ENCODE assay signal across 22 cellular contexts in genomic region chr6:18058429-18058828, GRCh38.
A peak's percentile ranks its signal among the peaks of the same experiment; 100 is the strongest.
DNase-seq lines count a peak whose midpoint lies in the region; FAIRE-seq and TF ChIP-seq lines count a peak whose summit lies in the region.
"Had no signal": no experiment of that assay in that cellular context is flagged by ENCODE, and none has a peak within 500 bp of the region (broad histone marks: within the 10 kb centered on the region; RNA-seq: fewer than 3 reads in every experiment).

No MANE protein-coding gene starts in this region.

- 41% methylated on average over 5 of the region's 5 CpGs for WGBS in liver
- WGBS in esophagus muscularis mucosa, result 92% methylated on average over 5 of the region's 5 CpGs

- dilution Hi-C loops in endothelial cell of umbilical vein (cut with MboI; ENCODE audit: extremely low pct_ligation_motif_present, low sequenced_read_pairs), result no loop called here

- peak; percentile 33 for FAIRE-seq in endothelial cell of umbilical vein (lab: Jason Lieb, UNC)
- FAIRE-seq: A549, D721Med, GM12892, GM18507, HTR-8/SVneo had no signal

- intact Hi-C loops in endothelial cell of umbilical vein (cut with micrococcal nuclease), result no loop called here
- intact Hi-C loops in esophagus muscularis mucosa (cut with DNase I), result no loop called here
- intact Hi-C loops in OCI-LY7 (cut with micrococcal nuclease; ENCODE audit: unreplicated experiment), result no loop called here

- H3K9ac ChIP-seq in endothelial cell of umbilical vein (replicated peaks; ENCODE audit: extremely low read depth, insufficient read depth, low read length) (no peak overlapping the region), liver (ENCODE audit: low read depth in 1 of 2, low read length in 2 of 2) (no peak overlapping the region)

- CTCF ChIA-PET in endothelial cell of umbilical vein (lab: Charles Lee), result interaction anchor here (1.0 to 1.6 kb wide), 3 partner anchors 9 to 15 kb away, joined by 3 to 7 read pairs (median 6); no protein-coding TSS in a partner anchor
- CTCF ChIA-PET in OCI-LY7 (lab: Charles Lee; ENCODE audit: unreplicated experiment), result no interaction called here

- H3K36me3 ChIP-seq in endothelial cell of umbilical vein (ENCODE audit: control insufficient read depth in 2 of 2, extremely low read depth in 1 of 2, insufficient read depth in 2 of 2, low read length in 2 of 2), result no peaks in the 10 kb centered on the region
- H3K36me3 ChIP-seq in liver (ENCODE audit: control insufficient read depth in 4 of 4, insufficient read depth in 3 of 4, low read depth in 1 of 4, low read length in 3 of 4), result no peaks in the 10 kb centered on the region
- H3K36me3 ChIP-seq in esophagus muscularis mucosa, result no peaks in the 10 kb centered on the region
- H3K36me3 ChIP-seq in OCI-LY7 (ENCODE audit: insufficient read depth, low read length), result no peaks in the 10 kb centered on the region
- no peaks in the 10 kb centered on the region for H3K36me3 ChIP-seq in SJCRH30

- H4K20me1 ChIP-seq in endothelial cell of umbilical vein (replicated peaks; ENCODE audit: control insufficient read depth, extremely low read depth, insufficient read depth, low read length), result no peaks in the 10 kb centered on the region
- H4K20me1 ChIP-seq in OCI-LY7 (ENCODE audit: insufficient read depth, low read length), result no peaks in the 10 kb centered on the region

- no peak for TF ChIP-seq RAD21 in liver (IDR thresholded peaks at IDR 0.05)

- H2AFZ ChIP-seq in endothelial cell of umbilical vein (ENCODE audit: low read depth, low read length) (no peak overlapping the region), OCI-LY7 (ENCODE audit: low read length) (no peak overlapping the region)

- no peaks in the 10 kb centered on the region for H3K9me1 ChIP-seq in endothelial cell of umbilical vein (replicated peaks; ENCODE audit: control insufficient read depth, extremely low read depth, insufficient read depth, low read length)

- TF ChIP-seq POLR2A in endothelial cell of umbilical vein (IDR thresholded peaks at IDR 0.05; ENCODE audit: low read depth, low read length) (no peak), esophagus muscularis mucosa (IDR thresholded peaks at IDR 0.05; ENCODE audit: low read depth) (no peak)

- H3K79me2 ChIP-seq in endothelial cell of umbilical vein (ENCODE audit: control insufficient read depth, insufficient read depth, low read length) (no peaks in the 10 kb centered on the region), OCI-LY7 (ENCODE audit: insufficient read depth, low read depth, low read length) (no peaks in the 10 kb centered on the region)

- H3K4me2 ChIP-seq in endothelial cell of umbilical vein (ENCODE audit: insufficient read depth, low read length), result no peak overlapping the region
- no peak overlapping the region for H3K4me2 ChIP-seq in OCI-LY7 (ENCODE audit: low read length)
- H3K4me2 ChIP-seq: A549 had no signal

- BruUV-seq in endothelial cell of umbilical vein (replicated peaks; lab: Mats Ljungman, UMichigan) (no TSS peak), OCI-LY7 (replicated peaks; lab: Mats Ljungman, UMichigan) (no TSS peak)

- H3K9me2 ChIP-seq in OCI-LY7 (ENCODE audit: insufficient read depth, low read length), result no peaks in the 10 kb centered on the region

- DNase-seq in NCI-H748 (lab: John Stamatoyannopoulos, UW; ENCODE audit: unreplicated experiment) (peak; percentile 11), NCI-H748 treated with DMSO at 0.1 percent for 48 hours (lab: John Stamatoyannopoulos, UW) (no peak), endothelial cell of umbilical vein (ENCODE audit: low read depth, low spot score) (no peak), esophagus muscularis mucosa (ENCODE audit: extremely low spot score) (no peak), OCI-LY7 (ENCODE audit: low spot score) (no peak), SJCRH30 (no peak)
- DNase-seq: AML-193; Caco-2; CD4-positive, alpha-beta T cell; DMS153; DMS79; GDM1; GOT3; H9 had no signal

- H3K27ac ChIP-seq in endothelial cell of umbilical vein (ENCODE audit: insufficient read depth, low read depth, low read length) (no peak overlapping the region), liver (ENCODE audit: low read depth in 1 of 2, low read length in 2 of 2) (peak overlapping the region; percentile 44 to 58), esophagus muscularis mucosa (replicated peaks in 1 of 4) (no peak overlapping the region), OCI-LY7 (ENCODE audit: low read depth, low read length, poor library complexity, severe bottlenecking) (no peak overlapping the region), SJCRH30 (no peak overlapping the region)
- H3K27ac ChIP-seq: 22Rv1, A549, C4-2B had no signal

- no peak overlapping the region for H3K4me3 ChIP-seq in endothelial cell of umbilical vein (replicated peaks in 1 of 3; ENCODE audit: insufficient read depth in 1 of 3, low read depth in 1 of 3, low read length in 3 of 3)
- no peak overlapping the region for H3K4me3 ChIP-seq in liver (ENCODE audit: low read depth in 1 of 3, low read length in 3 of 3)
- H3K4me3 ChIP-seq in esophagus muscularis mucosa, result no peak overlapping the region
- no peak overlapping the region for H3K4me3 ChIP-seq in OCI-LY7 (ENCODE audit: low read depth, low read length, poor library complexity, severe bottlenecking)
- H3K4me3 ChIP-seq in SJCRH30, result no peak overlapping the region
- H3K4me3 ChIP-seq: A549 had no signal

- no peak for TF ChIP-seq CTCF in endothelial cell of umbilical vein (IDR thresholded peaks at IDR 0.05; ENCODE audit: extremely low read depth in 1 of 2, insufficient read depth in 1 of 2, low read depth in 1 of 2, low read length in 2 of 2)
- no peak for TF ChIP-seq CTCF in liver (IDR thresholded peaks at IDR 0.05; ENCODE audit: low read depth, low read length, missing input control)
- TF ChIP-seq CTCF in esophagus muscularis mucosa (IDR thresholded peaks at IDR 0.05), result no peak
- no peak for TF ChIP-seq CTCF in OCI-LY7 (conservative IDR thresholded peaks at IDR 0.05; ENCODE audit: low read length)

- POLR2A ChIA-PET in endothelial cell of umbilical vein (lab: Charles Lee), result no interaction called here
- POLR2A ChIA-PET in OCI-LY7 (lab: Charles Lee), result interaction anchor here (0.6 to 0.7 kb wide), 2 partner anchors 781 to 1408 kb away, joined by 3 to 5 read pairs; no protein-coding TSS in a partner anchor

- H3K4me1 ChIP-seq in endothelial cell of umbilical vein (ENCODE audit: control insufficient read depth, extremely low read depth, insufficient read depth, low read length), result no peaks in the 10 kb centered on the region
- peaks cover 0 to 37% (median 22%) of the 10 kb centered on the region in 4 donors for H3K4me1 ChIP-seq in liver (ENCODE audit: control insufficient read depth in 4 of 4, insufficient read depth in 4 of 4, low read length in 3 of 4)
- H3K4me1 ChIP-seq in esophagus muscularis mucosa, result peaks cover 0 to 18% (median 11%) of the 10 kb centered on the region in 4 donors
- H3K4me1 ChIP-seq in OCI-LY7 (ENCODE audit: insufficient read depth, low read length, poor library complexity, severe bottlenecking), result no peaks in the 10 kb centered on the region
- H3K4me1 ChIP-seq in SJCRH30, result no peaks in the 10 kb centered on the region

- H3K27me3 ChIP-seq in endothelial cell of umbilical vein (ENCODE audit: control insufficient read depth in 2 of 2, insufficient read depth in 2 of 2, low read length in 2 of 2) (no peaks in the 10 kb centered on the region), liver (ENCODE audit: control insufficient read depth in 4 of 4, insufficient read depth in 4 of 4, low read length in 3 of 4) (no peaks in the 10 kb centered on the region), esophagus muscularis mucosa (no peaks in the 10 kb centered on the region), SJCRH30 (no peaks in the 10 kb centered on the region)

- H3K9me3 ChIP-seq in endothelial cell of umbilical vein (replicated peaks; ENCODE audit: control insufficient read depth, insufficient read depth, low read length) (no peaks in the 10 kb centered on the region), liver (ENCODE audit: control insufficient read depth in 4 of 4, low read length in 3 of 4) (no peaks in the 10 kb centered on the region), esophagus muscularis mucosa (no peaks in the 10 kb centered on the region), OCI-LY7 (ENCODE audit: low read length) (no peaks in the 10 kb centered on the region), SJCRH30 (replicated peaks) (no peaks in the 10 kb centered on the region)
- H3K9me3 ChIP-seq: A549, Caco-2 had no signal

- no peak for TF ChIP-seq EP300 in esophagus muscularis mucosa (IDR thresholded peaks at IDR 0.05)

TF ChIP-seq in endothelial cell of umbilical vein, 7 proteins besides CTCF, POLR2A, EP300 and RAD21:
- TF ChIP-seq JUN (IDR thresholded peaks at IDR 0.05; ENCODE audit: borderline replicate concordance, insufficient read depth, insufficient read length, low read depth), result no peak
- TF ChIP-seq POLR2AphosphoS5 (IDR thresholded peaks at IDR 0.05; ENCODE audit: insufficient read depth, low read depth, low read length), result no peak
- no peak for TF ChIP-seq MYC (IDR thresholded peaks at IDR 0.05; ENCODE audit: low read depth, low read length)
- no peak for TF ChIP-seq FOS (IDR thresholded peaks at IDR 0.05; ENCODE audit: borderline replicate concordance, insufficient read depth, low read length)
- TF ChIP-seq EZH2 (IDR thresholded peaks at IDR 0.05; ENCODE audit: borderline replicate concordance, low read depth, low read length, severe bottlenecking), result no peak
- TF ChIP-seq GATA2 (IDR thresholded peaks at IDR 0.05; ENCODE audit: insufficient read depth, insufficient read length, low read depth, low read length), result no peak
- TF ChIP-seq MAX (IDR thresholded peaks at IDR 0.05; ENCODE audit: insufficient read depth, insufficient read length), result no peak

TF ChIP-seq in liver, 16 proteins besides CTCF, POLR2A, EP300 and RAD21 (continues in another document):
- TF ChIP-seq ZBTB33 (IDR thresholded peaks at IDR 0.05) (no peak), RXRA (IDR thresholded peaks at IDR 0.05) (peak; percentile 10 to 46), FOXA1 (IDR thresholded peaks at IDR 0.05) (no peak), NR2F2 (IDR thresholded peaks at IDR 0.05) (no peak)

Comparison
In these comparisons a context has a peak if more than half of its experiments do, and no peak if none do; other contexts are left out.
1. H3K27ac ChIP-seq: peak in liver (2 of 2); none in endothelial cell of umbilical vein (single experiment), esophagus muscularis mucosa (0 of 4), OCI-LY7 (single experiment) and SJCRH30 (single experiment).